2 cellular contexts compared by ENCODE assay signal in genomic region chr10:43649149-43649523, GRCh38.
TF ChIP-seq lines count a peak whose summit lies in the region.

No MANE protein-coding gene starts in this region.

TF ChIP-seq in GM12878, 131 proteins besides CTCF, POLR2A, EP300 and RAD21:
- 0 out of 2 replicates have a peak, but pooled peaks have one; percentile 18 for TF ChIP-seq MLLT1 (IDR thresholded peaks at IDR 0.05)
- TF ChIP-seq, protein P1, sequence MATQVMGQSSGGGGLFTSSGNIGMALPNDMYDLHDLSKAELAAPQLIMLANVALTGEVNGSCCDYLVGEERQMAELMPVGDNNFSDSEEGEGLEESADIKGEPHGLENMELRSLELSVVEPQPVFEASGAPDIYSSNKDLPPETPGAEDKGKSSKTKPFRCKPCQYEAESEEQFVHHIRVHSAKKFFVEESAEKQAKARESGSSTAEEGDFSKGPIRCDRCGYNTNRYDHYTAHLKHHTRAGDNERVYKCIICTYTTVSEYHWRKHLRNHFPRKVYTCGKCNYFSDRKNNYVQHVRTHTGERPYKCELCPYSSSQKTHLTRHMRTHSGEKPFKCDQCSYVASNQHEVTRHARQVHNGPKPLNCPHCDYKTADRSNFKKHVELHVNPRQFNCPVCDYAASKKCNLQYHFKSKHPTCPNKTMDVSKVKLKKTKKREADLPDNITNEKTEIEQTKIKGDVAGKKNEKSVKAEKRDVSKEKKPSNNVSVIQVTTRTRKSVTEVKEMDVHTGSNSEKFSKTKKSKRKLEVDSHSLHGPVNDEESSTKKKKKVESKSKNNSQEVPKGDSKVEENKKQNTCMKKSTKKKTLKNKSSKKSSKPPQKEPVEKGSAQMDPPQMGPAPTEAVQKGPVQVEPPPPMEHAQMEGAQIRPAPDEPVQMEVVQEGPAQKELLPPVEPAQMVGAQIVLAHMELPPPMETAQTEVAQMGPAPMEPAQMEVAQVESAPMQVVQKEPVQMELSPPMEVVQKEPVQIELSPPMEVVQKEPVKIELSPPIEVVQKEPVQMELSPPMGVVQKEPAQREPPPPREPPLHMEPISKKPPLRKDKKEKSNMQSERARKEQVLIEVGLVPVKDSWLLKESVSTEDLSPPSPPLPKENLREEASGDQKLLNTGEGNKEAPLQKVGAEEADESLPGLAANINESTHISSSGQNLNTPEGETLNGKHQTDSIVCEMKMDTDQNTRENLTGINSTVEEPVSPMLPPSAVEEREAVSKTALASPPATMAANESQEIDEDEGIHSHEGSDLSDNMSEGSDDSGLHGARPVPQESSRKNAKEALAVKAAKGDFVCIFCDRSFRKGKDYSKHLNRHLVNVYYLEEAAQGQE (IDR thresholded peaks at IDR 0.05; ENCODE audit: low read depth, low read length) = no peak

TF ChIP-seq in HepG2, 621 proteins besides CTCF, POLR2A, EP300 and RAD21:
- 0 out of 2 replicates have a peak, but pooled peaks have one; percentile 48 for TF ChIP-seq ZSCAN29 (CRISPR knock-in tag; conservative IDR thresholded peaks at IDR 0.05)
- TF ChIP-seq XBP1 (CRISPR knock-in tag; IDR thresholded peaks at IDR 0.05) = peak; percentile 58; the same call in 1 of the 2 replicates
- TF ChIP-seq CREM (IDR thresholded peaks at IDR 0.05) = 0 out of 2 replicates have a peak, but pooled peaks have one; percentile 2
- no peak for TF ChIP-seq CREM (CRISPR knock-in tag; IDR thresholded peaks at IDR 0.05)
- TF ChIP-seq ZNF670 (CRISPR knock-in tag; IDR thresholded peaks at IDR 0.05; ENCODE audit: borderline replicate concordance) = 0 out of 2 replicates have a peak, but pooled peaks have one; percentile 27
- TF ChIP-seq, protein P2, sequence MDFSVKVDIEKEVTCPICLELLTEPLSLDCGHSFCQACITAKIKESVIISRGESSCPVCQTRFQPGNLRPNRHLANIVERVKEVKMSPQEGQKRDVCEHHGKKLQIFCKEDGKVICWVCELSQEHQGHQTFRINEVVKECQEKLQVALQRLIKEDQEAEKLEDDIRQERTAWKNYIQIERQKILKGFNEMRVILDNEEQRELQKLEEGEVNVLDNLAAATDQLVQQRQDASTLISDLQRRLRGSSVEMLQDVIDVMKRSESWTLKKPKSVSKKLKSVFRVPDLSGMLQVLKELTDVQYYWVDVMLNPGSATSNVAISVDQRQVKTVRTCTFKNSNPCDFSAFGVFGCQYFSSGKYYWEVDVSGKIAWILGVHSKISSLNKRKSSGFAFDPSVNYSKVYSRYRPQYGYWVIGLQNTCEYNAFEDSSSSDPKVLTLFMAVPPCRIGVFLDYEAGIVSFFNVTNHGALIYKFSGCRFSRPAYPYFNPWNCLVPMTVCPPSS (IDR thresholded peaks at IDR 0.05) = no peak
- no peak for TF ChIP-seq GTF3A (CRISPR knock-in tag; conservative IDR thresholded peaks at IDR 0.05)
- TF ChIP-seq LCORL (IDR thresholded peaks at IDR 0.05) = no peak
- TF ChIP-seq LCORL (CRISPR knock-in tag; IDR thresholded peaks at IDR 0.05) = 0 out of 2 replicates have a peak, but pooled peaks have one; percentile 10
- TF ChIP-seq PHF8 (CRISPR knock-in tag; IDR thresholded peaks at IDR 0.05) = no peak
- no peak for TF ChIP-seq ZFP90 (CRISPR knock-in tag; IDR thresholded peaks at IDR 0.05; ENCODE audit: borderline replicate concordance)
- 0 out of 2 replicates have a peak, but pooled peaks have one; percentile 17 for TF ChIP-seq HDAC1 (CRISPR knock-in tag; IDR thresholded peaks at IDR 0.05)
- TF ChIP-seq ZBTB20 (CRISPR knock-in tag; IDR thresholded peaks at IDR 0.05; ENCODE audit: borderline replicate concordance, low read depth) = no peak
- TF ChIP-seq ZNF768 (CRISPR knock-in tag; IDR thresholded peaks at IDR 0.05) = no peak
- no peak for TF ChIP-seq HDAC6 (IDR thresholded peaks at IDR 0.05; ENCODE audit: low read depth, low read length)
- no peak for TF ChIP-seq SYNCRIP (IDR thresholded peaks at IDR 0.05; ENCODE audit: insufficient read depth, low read depth, low read length)
- no peak for TF ChIP-seq ZNF414 (CRISPR knock-in tag; IDR thresholded peaks at IDR 0.05)
- TF ChIP-seq ZNF790 (CRISPR knock-in tag; IDR thresholded peaks at IDR 0.05; ENCODE audit: borderline replicate concordance) = 0 out of 2 replicates have a peak, but pooled peaks have one; percentile 17
- peak; percentile 9; the same call in 1 of the 2 replicates for TF ChIP-seq ZMYM4 (CRISPR knock-in tag; IDR thresholded peaks at IDR 0.05)
- 0 out of 2 replicates have a peak, but pooled peaks have one; percentile 18 for TF ChIP-seq ZNF501 (CRISPR knock-in tag; IDR thresholded peaks at IDR 0.05)
- TF ChIP-seq, protein P3, sequence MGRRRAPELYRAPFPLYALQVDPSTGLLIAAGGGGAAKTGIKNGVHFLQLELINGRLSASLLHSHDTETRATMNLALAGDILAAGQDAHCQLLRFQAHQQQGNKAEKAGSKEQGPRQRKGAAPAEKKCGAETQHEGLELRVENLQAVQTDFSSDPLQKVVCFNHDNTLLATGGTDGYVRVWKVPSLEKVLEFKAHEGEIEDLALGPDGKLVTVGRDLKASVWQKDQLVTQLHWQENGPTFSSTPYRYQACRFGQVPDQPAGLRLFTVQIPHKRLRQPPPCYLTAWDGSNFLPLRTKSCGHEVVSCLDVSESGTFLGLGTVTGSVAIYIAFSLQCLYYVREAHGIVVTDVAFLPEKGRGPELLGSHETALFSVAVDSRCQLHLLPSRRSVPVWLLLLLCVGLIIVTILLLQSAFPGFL (CRISPR knock-in tag; IDR thresholded peaks at IDR 0.05) = no peak
- no peak for TF ChIP-seq SNAPC5 (CRISPR knock-in tag; IDR thresholded peaks at IDR 0.05; ENCODE audit: borderline replicate concordance)
- 0 out of 2 replicates have a peak, but pooled peaks have one; percentile 7 for TF ChIP-seq KDM2A (CRISPR knock-in tag; IDR thresholded peaks at IDR 0.05; ENCODE audit: borderline replicate concordance, low read depth)
- TF ChIP-seq, protein P4, sequence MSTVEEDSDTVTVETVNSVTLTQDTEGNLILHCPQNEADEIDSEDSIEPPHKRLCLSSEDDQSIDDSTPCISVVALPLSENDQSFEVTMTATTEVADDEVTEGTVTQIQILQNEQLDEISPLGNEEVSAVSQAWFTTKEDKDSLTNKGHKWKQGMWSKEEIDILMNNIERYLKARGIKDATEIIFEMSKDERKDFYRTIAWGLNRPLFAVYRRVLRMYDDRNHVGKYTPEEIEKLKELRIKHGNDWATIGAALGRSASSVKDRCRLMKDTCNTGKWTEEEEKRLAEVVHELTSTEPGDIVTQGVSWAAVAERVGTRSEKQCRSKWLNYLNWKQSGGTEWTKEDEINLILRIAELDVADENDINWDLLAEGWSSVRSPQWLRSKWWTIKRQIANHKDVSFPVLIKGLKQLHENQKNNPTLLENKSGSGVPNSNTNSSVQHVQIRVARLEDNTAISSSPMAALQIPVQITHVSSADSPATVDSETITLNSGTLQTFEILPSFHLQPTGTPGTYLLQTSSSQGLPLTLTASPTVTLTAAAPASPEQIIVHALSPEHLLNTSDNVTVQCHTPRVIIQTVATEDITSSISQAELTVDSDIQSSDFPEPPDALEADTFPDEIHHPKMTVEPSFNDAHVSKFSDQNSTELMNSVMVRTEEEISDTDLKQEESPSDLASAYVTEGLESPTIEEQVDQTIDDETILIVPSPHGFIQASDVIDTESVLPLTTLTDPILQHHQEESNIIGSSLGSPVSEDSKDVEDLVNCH (CRISPR knock-in tag; IDR thresholded peaks at IDR 0.05) = no peak
